ENCODE assay signal across 8 cellular contexts in genomic region chr5:96807099-96807654, GRCh38. TPM values are rescaled to one million over a fixed set of nuclear protein-coding genes. Genes with fewer than 3 reads are reported as not detected.
A peak's percentile ranks its signal among the peaks of the same experiment; 100 is the strongest.
DNase-seq lines count a peak whose midpoint lies in the region; ATAC-seq and TF ChIP-seq lines count a peak whose summit lies in the region.

No MANE protein-coding gene starts in this region.

- H2BK120ac ChIP-seq in mesenchymal stem cell (ENCODE audit: low read depth, low read length): peak overlapping the region; percentile 97

- H4K8ac ChIP-seq in mesenchymal stem cell (ENCODE audit: low read length): peak overlapping the region; percentile 95

- H2AFZ ChIP-seq in mesenchymal stem cell (ENCODE audit: low read depth, low read length): peak overlapping the region; percentile 78

- H3K36me3 Mint-ChIP-seq in endodermal cell (ENCODE audit: low read depth): no peaks in the 10 kb centered on the region

- peak overlapping the region; percentile 68 to 96 for H3K14ac ChIP-seq in mesenchymal stem cell (ENCODE audit: low read length in 2 of 2)

- H3K18ac ChIP-seq in mesenchymal stem cell (ENCODE audit: low read depth in 1 of 2, low read length in 2 of 2): peak overlapping the region; percentile 92 to 100

- peak overlapping the region; percentile 92 for H2BK15ac ChIP-seq in mesenchymal stem cell (ENCODE audit: low read depth, poor library complexity, severe bottlenecking)

- H3K4me3 Mint-ChIP-seq in endodermal cell: peak overlapping the region; percentile 79

- peak overlapping the region; percentile 44 to 97 for H2BK12ac ChIP-seq in mesenchymal stem cell (ENCODE audit: low read length in 2 of 2)

- H3K4me1 Mint-ChIP-seq in endodermal cell: peaks cover 25% of the 10 kb centered on the region

- 0 to 2% methylated on average over 4 to 36 of the region's 36 CpGs for WGBS in endodermal cell (ENCODE audit: insufficient coverage in 1 of 2, insufficient read length in 1 of 2), 2 experiments
- under 1% methylated on average over 19 of the region's 36 CpGs for WGBS in mesenchymal stem cell

- H3K9ac ChIP-seq in endodermal cell (ENCODE audit: extremely low read depth, low read length, poor library complexity, severe bottlenecking) (peak overlapping the region; percentile 73), mesenchymal stem cell (ENCODE audit: low read length) (peak overlapping the region; percentile 97)

- no peak for TF ChIP-seq CTCF in endodermal cell (conservative IDR thresholded peaks at IDR 0.05)

- no peaks in the 10 kb centered on the region for H3K27me3 ChIP-seq in endodermal cell (ENCODE audit: control insufficient read depth, insufficient read depth, low read length, poor library complexity, severe bottlenecking)
- no peaks in the 10 kb centered on the region for H3K27me3 ChIP-seq in mesenchymal stem cell (ENCODE audit: control insufficient read depth in 1 of 2, insufficient read depth in 1 of 2, low read length in 2 of 2)

- no peak overlapping the region for H2AK5ac ChIP-seq in mesenchymal stem cell (ENCODE audit: low read length, severe bottlenecking)

- peak overlapping the region; percentile 78 for H3K27ac Mint-ChIP-seq in endodermal cell

- peaks cover 22% of the 10 kb centered on the region for H3K79me1 ChIP-seq in mesenchymal stem cell (replicated peaks; ENCODE audit: low read length, poor library complexity, severe bottlenecking)

- peak overlapping the region; percentile 99 for H4K91ac ChIP-seq in mesenchymal stem cell (ENCODE audit: low read length)

- H3K9me3 Mint-ChIP-seq in endodermal cell: no peaks in the 10 kb centered on the region

- DNase-seq in AG20443 (ENCODE audit: low spot score) (peak; percentile 91), NCI-H2081 treated with DMSO at 0.1 percent for 48 hours (lab: John Stamatoyannopoulos, UW) (peak; percentile 5), endodermal cell (peak; percentile 87), mesenchymal stem cell (peak; percentile 73)
- peak; percentile 72 for DNase-seq in activated CD4-positive, CD25-positive, alpha-beta regulatory T cell treated with anti-CD3 and anti-CD28 coated beads, Interleukin-2, amount 50 U/mL, for 72 hours

- peak overlapping the region; percentile 79 for H3K4me3 ChIP-seq in endodermal cell (ENCODE audit: low read length)
- peak overlapping the region; percentile 90 to 91 for H3K4me3 ChIP-seq in mesenchymal stem cell (ENCODE audit: insufficient read depth in 1 of 2, low read depth in 1 of 2, low read length in 2 of 2)

- peak overlapping the region; percentile 96 for H2BK5ac ChIP-seq in mesenchymal stem cell (ENCODE audit: low read depth, low read length, poor library complexity, severe bottlenecking)

- H3K4me2 ChIP-seq in mesenchymal stem cell (ENCODE audit: low read length, poor library complexity, severe bottlenecking): peak overlapping the region; percentile 95

- ATAC-seq in GM18499 (IDR thresholded peaks at IDR 0.05; ENCODE audit: insufficient read depth, unreplicated experiment): peak; percentile 16
- peak; percentile 13 for ATAC-seq in HG02884 (IDR thresholded peaks at IDR 0.05; ENCODE audit: unreplicated experiment)

- peaks cover 11% of the 10 kb centered on the region for H3K4me1 ChIP-seq in endodermal cell (ENCODE audit: control insufficient read depth, insufficient read depth, low read length)
- H3K4me1 ChIP-seq in mesenchymal stem cell (ENCODE audit: control insufficient read depth, insufficient read depth, low read depth, low read length): no peaks in the 10 kb centered on the region

- peak overlapping the region; percentile 75 for H3K27ac ChIP-seq in endodermal cell (ENCODE audit: low read depth, low read length)
- H3K27ac ChIP-seq in mesenchymal stem cell (ENCODE audit: low read length, poor library complexity, severe bottlenecking): peak overlapping the region; percentile 53
- H3K27ac ChIP-seq in temporal lobe (ENCODE audit: low read depth, low read length): peak overlapping the region; percentile 97

- H3K23ac ChIP-seq in mesenchymal stem cell (ENCODE audit: low read length in 2 of 2): peak overlapping the region; percentile 73 to 99

- H3K9me3 ChIP-seq in endodermal cell (ENCODE audit: control insufficient read depth, low read length): no peaks in the 10 kb centered on the region
- no peaks in the 10 kb centered on the region for H3K9me3 ChIP-seq in mesenchymal stem cell (ENCODE audit: control insufficient read depth, low read length)

- peaks cover 21% of the 10 kb centered on the region for H3K27me3 Mint-ChIP-seq in endodermal cell (ENCODE audit: insufficient read depth)

- H3K4ac ChIP-seq in mesenchymal stem cell (ENCODE audit: low read depth in 1 of 2, low read length in 2 of 2): peak overlapping the region; percentile 88 to 100

- H3K36me3 ChIP-seq in endodermal cell (ENCODE audit: control insufficient read depth, insufficient read depth, low read length): no peaks in the 10 kb centered on the region
- peaks cover 4 to 6% of the 10 kb centered on the region in 2 experiments for H3K36me3 ChIP-seq in mesenchymal stem cell (ENCODE audit: control insufficient read depth in 1 of 2, insufficient read depth in 2 of 2, low read depth in 1 of 2, low read length in 2 of 2)

RNA-seq across cellular contexts. Expression of gene ERAP1, which starts 0.6 kb away (rescaled TPM):
- total RNA-seq in endodermal cell: 10 to 100 TPM; 11.7 to 22.6 TPM
- polyA plus RNA-seq in endodermal cell (2013, experiment 1 of 2): 12.4 TPM
- 14.7 TPM for polyA plus RNA-seq in endodermal cell (2013, experiment 2 of 2)
- polyA plus RNA-seq in mesenchymal stem cell (2013, experiment 1 of 2): 94.5 TPM
- 89.6 TPM for polyA plus RNA-seq in mesenchymal stem cell (2013, experiment 2 of 2)
- total RNA-seq in temporal lobe: 17.9 TPM

Comparison
In these comparisons a context has a peak if more than half of its experiments do, and no peak if none do; other contexts are left out.
1. Peak in every context shown above with its lines: DNase-seq, ATAC-seq, H3K4me3 ChIP-seq and H3K27ac ChIP-seq.
2. DNase-seq: peak in every context shown above with its lines; median percentile 91 in AG20443; 87 in endodermal cell; 73 in mesenchymal stem cell; 72 in activated CD4-positive, CD25-positive, alpha-beta regulatory T cell treated with anti-CD3 and anti-CD28 coated beads, Interleukin-2, amount 50 U/mL, for 72 hours; 5 in NCI-H2081 treated with DMSO at 0.1 percent for 48 hours.